ENCODE assay signal across 19 cellular contexts in the genomic region with DNA sequence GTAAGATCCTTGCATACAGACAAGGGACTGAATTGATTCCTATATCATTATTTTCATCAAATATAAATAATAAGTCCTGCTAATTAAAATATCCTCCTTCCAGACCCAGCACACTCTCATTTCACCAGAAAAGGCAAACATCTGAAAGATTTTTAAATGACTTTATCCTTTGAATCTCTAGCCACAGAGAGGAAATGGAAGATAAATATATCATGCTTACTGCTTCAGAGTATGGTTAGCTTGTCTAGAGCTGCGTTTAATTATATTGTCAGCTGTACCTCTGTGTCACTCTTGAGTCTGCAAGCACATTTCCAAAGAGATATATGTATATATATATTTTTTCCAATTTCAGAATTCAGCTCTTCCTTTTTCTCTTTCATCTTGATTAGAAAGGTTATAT.
DNase-seq lines count a peak whose midpoint lies in the region; ATAC-seq and TF ChIP-seq lines count a peak whose summit lies in the region.
"Had no signal": no experiment of that assay in that cellular context is flagged by ENCODE, and none has a peak within 500 bp of the region (broad histone marks: within the 10 kb centered on the region; RNA-seq: fewer than 3 reads in every experiment).

No MANE protein-coding gene starts in this region.

- H3K36me3 ChIP-seq in BLaER1 treated with 17β-estradiol and CSF1 and Interleukin-3, amounts not matched to agents 10 nM and 100 nM, result no peaks in the 10 kb centered on the region
- H3K36me3 ChIP-seq in DND-41 (ENCODE audit: insufficient read depth, low read length) (no peaks in the 10 kb centered on the region), SK-N-SH (replicated peaks in 1 of 2; ENCODE audit: control insufficient read depth in 1 of 2, insufficient read depth in 2 of 2, low read length in 1 of 2) (no peaks in the 10 kb centered on the region)
- H3K36me3 ChIP-seq: BE2C had no signal

- H3K9me3 ChIP-seq in BLaER1 treated with 17β-estradiol and CSF1 and Interleukin-3, amounts not matched to agents 10 nM and 100 nM (replicated peaks in 1 of 11), result no peaks in the 10 kb centered on the region
- H3K9me3 ChIP-seq in DND-41 (ENCODE audit: insufficient read depth, low read length, severe bottlenecking), result no peaks in the 10 kb centered on the region
- no peaks in the 10 kb centered on the region for H3K9me3 ChIP-seq in SK-N-SH
- H3K9me3 ChIP-seq: BE2C had no signal

- H3K4me1 ChIP-seq in BLaER1 treated with 17β-estradiol and CSF1 and Interleukin-3, amounts not matched to agents 10 nM and 100 nM, result peaks cover 0 to 26% (median 21%) of the 10 kb centered on the region in 10 experiments; a peak in 16 of 20 replicates
- H3K4me1 ChIP-seq in DND-41 (ENCODE audit: insufficient read depth, low read length) (peaks cover 41% of the 10 kb centered on the region), SK-N-SH (ENCODE audit: control insufficient read depth in 1 of 2, insufficient read depth in 2 of 2, low read depth in 1 of 2, low read length in 1 of 2) (peaks cover 32 to 37% of the 10 kb centered on the region in 2 experiments)

- no peak overlapping the region for H3K4me3 ChIP-seq in BLaER1 treated with 17β-estradiol and CSF1 and Interleukin-3, amounts not matched to agents 10 nM and 100 nM
- H3K4me3 ChIP-seq in DND-41 (ENCODE audit: low read depth in 1 of 2, low read length in 2 of 2) (no peak overlapping the region), SK-N-SH (ENCODE audit: low read depth in 2 of 2, low read length in 1 of 2) (no peak overlapping the region)
- H3K4me3 ChIP-seq: SK-N-MC had no signal

- TF ChIP-seq CTCF in DND-41 (IDR thresholded peaks at IDR 0.05; ENCODE audit: borderline replicate concordance, extremely low read depth, low read length, poor library complexity, severe bottlenecking) (no peak), SK-N-SH (IDR thresholded peaks at IDR 0.05) (no peak), nephron (IDR thresholded peaks at IDR 0.05; ENCODE audit: unreplicated experiment in 3 of 3) (no peak)

- TF ChIP-seq RAD21 in SK-N-SH (IDR thresholded peaks at IDR 0.05; ENCODE audit: low read length), result no peak

- H3K9ac ChIP-seq in BLaER1 treated with 17β-estradiol and CSF1 and Interleukin-3, amounts not matched to agents 10 nM and 100 nM, result peak overlapping the region in 1 of 11 experiments; percentile 19; a peak in 1 of 22 replicates
- H3K9ac ChIP-seq in DND-41 (ENCODE audit: low read depth, low read length) (peak overlapping the region; percentile 2; the same call in 1 of the 2 replicates), SK-N-SH (no peak overlapping the region)
- H3K9ac ChIP-seq: KMS-11 had no signal

- no peaks in the 10 kb centered on the region for H3K36me3 Mint-ChIP-seq in nephron (ENCODE audit: low read depth)
- H3K36me3 Mint-ChIP-seq: CD8-positive, alpha-beta T cell had no signal

- H4K20me1 ChIP-seq in BLaER1 treated with 17β-estradiol and CSF1 and Interleukin-3, amounts not matched to agents 10 nM and 100 nM, result no peaks in the 10 kb centered on the region
- H4K20me1 ChIP-seq in DND-41 (ENCODE audit: insufficient read depth, low read length), result no peaks in the 10 kb centered on the region
- H4K20me1 ChIP-seq in SK-N-SH (ENCODE audit: insufficient read depth), result no peaks in the 10 kb centered on the region

- H3K27me3 ChIP-seq in BLaER1 treated with 17β-estradiol and CSF1 and Interleukin-3, amounts not matched to agents 10 nM and 100 nM, result no peaks in the 10 kb centered on the region
- no peaks in the 10 kb centered on the region for H3K27me3 ChIP-seq in DND-41 (ENCODE audit: insufficient read depth, low read length, poor library complexity)
- H3K27me3 ChIP-seq in SK-N-SH (ENCODE audit: insufficient read depth), result no peaks in the 10 kb centered on the region
- H3K27me3 ChIP-seq: BE2C had no signal

- TF ChIP-seq POLR2A in erythroblast (IDR thresholded peaks at IDR 0.05; ENCODE audit: low read length), result no peak

- peak overlapping the region in 2 of 3 experiments; percentile 26 to 56 for H3K27ac Mint-ChIP-seq in nephron

- CTCF ChIA-PET in SK-N-SH (lab: Yijun Ruan, JAX), result interaction anchor here (0.7 to 4.9 kb wide), 18 partner anchors 9 to 1120 kb away, joined by 3 to 56 read pairs (median 6); partner anchors contain the start of gene TRIB2

- ATAC-seq in DND-41 (ENCODE audit: insufficient read depth, low read depth), result peak; percentile 70
- ATAC-seq: HepG2 had no signal

- no peaks in the 10 kb centered on the region for H3K79me2 ChIP-seq in DND-41 (ENCODE audit: insufficient read depth, low read length)
- H3K79me2 ChIP-seq in SK-N-SH (ENCODE audit: insufficient read depth), result no peaks in the 10 kb centered on the region

- no peaks in the 10 kb centered on the region for H3K9me2 ChIP-seq in SK-N-SH

- no peak overlapping the region for H2AFZ ChIP-seq in DND-41 (ENCODE audit: low read depth, low read length)
- peak overlapping the region; percentile 1; the same call in 1 of the 2 replicates for H2AFZ ChIP-seq in SK-N-SH (ENCODE audit: low read depth)

- no peaks in the 10 kb centered on the region for H3K27me3 Mint-ChIP-seq in nephron (ENCODE audit: low read depth)

- H3K27ac ChIP-seq in BLaER1 treated with 17β-estradiol and CSF1 and Interleukin-3, amounts not matched to agents 10 nM and 100 nM, result peak overlapping the region in 1 of 11 experiments; percentile 21; a peak in 2 of 22 replicates
- H3K27ac ChIP-seq in DND-41 (ENCODE audit: low read length), result peak overlapping the region; percentile 49
- H3K27ac ChIP-seq in SK-N-SH (ENCODE audit: low read depth in 2 of 2, low read length in 1 of 2), result peak overlapping the region; percentile 59 to 100
- H3K27ac ChIP-seq: KMS-11, SK-N-MC had no signal

- POLR2A ChIA-PET in SK-N-SH (lab: Yijun Ruan, JAX), result interaction anchor here (1.4 to 2.5 kb wide), 10 partner anchors 14 to 1120 kb away, joined by 4 to 16 read pairs (median 8); partner anchors contain the start of gene TRIB2

- peaks cover 22% of the 10 kb centered on the region for H3K4me1 Mint-ChIP-seq in nephron

- H3K4me3 Mint-ChIP-seq in nephron, result no peak overlapping the region
- H3K4me3 Mint-ChIP-seq: CD8-positive, alpha-beta T cell had no signal

- H3F3A ChIP-seq in SK-N-SH (replicated peaks; ENCODE audit: insufficient read depth), result peaks cover 28% of the 10 kb centered on the region

- WGBS in SK-N-SH (ENCODE audit: low lambda C conversion rate), result 17% methylated on average over 1 of the region's 1 CpG

- peak overlapping the region in 9 of 11 experiments; percentile 1 to 58 (median 43); a peak in 14 of 22 replicates for H3K4me2 ChIP-seq in BLaER1 treated with 17β-estradiol and CSF1 and Interleukin-3, amounts not matched to agents 10 nM and 100 nM
- H3K4me2 ChIP-seq in DND-41 (ENCODE audit: insufficient read depth, low read length) (no peak overlapping the region), SK-N-SH (0 out of 2 replicates have a peak overlapping the region, but pooled peaks have one; percentile 54)
- H3K4me2 ChIP-seq: KMS-11 had no signal

- TF ChIP-seq EP300 in SK-N-SH (IDR thresholded peaks at IDR 0.05; ENCODE audit: borderline replicate concordance in 1 of 2, low read depth in 1 of 2, low read length in 1 of 2), result peak in 1 of 2 experiments; percentile 70; a peak in 1 of 4 replicates

- no peak for DNase-seq in DND-41
- DNase-seq in SK-N-SH, result no peak
- no peak for DNase-seq in NCI-H2081 (lab: John Stamatoyannopoulos, UW)
- DNase-seq in NCI-H526 (lab: John Stamatoyannopoulos, UW), result no peak
- DNase-seq in erythroblast (lab: John Stamatoyannopoulos, UW), result no peak
- DNase-seq: BE2C; CD8-positive, alpha-beta T cell; GOT3; MM.1S; NCI-H1092 treated with DMSO at 0.1 percent for 48 hours; NCI-H2107; NCI-H2227 treated with DMSO at 0.1 percent for 48 hours; NCI-H524; Right ventricle myocardium superior had no signal

- H3K9me3 Mint-ChIP-seq in nephron, result no peaks in the 10 kb centered on the region
- H3K9me3 Mint-ChIP-seq: CD8-positive, alpha-beta T cell had no signal

TF ChIP-seq in SK-N-SH, 30 proteins besides CTCF, POLR2A, EP300 and RAD21 (continues in another document):
- TF ChIP-seq FOSL2 (IDR thresholded peaks at IDR 0.05; ENCODE audit: borderline replicate concordance, low read depth) (no peak), JUND (IDR thresholded peaks at IDR 0.05) (peak; percentile 23; the same call in 1 of the 2 replicates), RXRA (IDR thresholded peaks at IDR 0.05; ENCODE audit: borderline replicate concordance, low read depth) (no peak), ZBTB33 (IDR thresholded peaks at IDR 0.05; ENCODE audit: borderline replicate concordance, low read depth) (no peak), MXI1 (IDR thresholded peaks at IDR 0.05; ENCODE audit: low read depth, low read length) (no peak), TAF1 (IDR thresholded peaks at IDR 0.05; ENCODE audit: borderline replicate concordance, low read depth, low read length) (no peak), MAX (IDR thresholded peaks at IDR 0.05; ENCODE audit: low read depth) (no peak), POLR2AphosphoS5 (IDR thresholded peaks at IDR 0.05; ENCODE audit: low read depth, low read length) (peak; percentile 27; the same call in 1 of the 2 replicates), YY1 (IDR thresholded peaks at IDR 0.05; ENCODE audit: low read depth) (no peak), MEF2A (IDR thresholded peaks at IDR 0.05; ENCODE audit: borderline replicate concordance, low read depth) (no peak)
- TF ChIP-seq, protein P1, sequence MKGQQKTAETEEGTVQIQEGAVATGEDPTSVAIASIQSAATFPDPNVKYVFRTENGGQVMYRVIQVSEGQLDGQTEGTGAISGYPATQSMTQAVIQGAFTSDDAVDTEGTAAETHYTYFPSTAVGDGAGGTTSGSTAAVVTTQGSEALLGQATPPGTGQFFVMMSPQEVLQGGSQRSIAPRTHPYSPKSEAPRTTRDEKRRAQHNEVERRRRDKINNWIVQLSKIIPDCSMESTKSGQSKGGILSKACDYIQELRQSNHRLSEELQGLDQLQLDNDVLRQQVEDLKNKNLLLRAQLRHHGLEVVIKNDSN (IDR thresholded peaks at IDR 0.05; ENCODE audit: borderline replicate concordance, low read depth), result no peak
